ENCODE assay signal across 12 cellular contexts in the genomic region with DNA sequence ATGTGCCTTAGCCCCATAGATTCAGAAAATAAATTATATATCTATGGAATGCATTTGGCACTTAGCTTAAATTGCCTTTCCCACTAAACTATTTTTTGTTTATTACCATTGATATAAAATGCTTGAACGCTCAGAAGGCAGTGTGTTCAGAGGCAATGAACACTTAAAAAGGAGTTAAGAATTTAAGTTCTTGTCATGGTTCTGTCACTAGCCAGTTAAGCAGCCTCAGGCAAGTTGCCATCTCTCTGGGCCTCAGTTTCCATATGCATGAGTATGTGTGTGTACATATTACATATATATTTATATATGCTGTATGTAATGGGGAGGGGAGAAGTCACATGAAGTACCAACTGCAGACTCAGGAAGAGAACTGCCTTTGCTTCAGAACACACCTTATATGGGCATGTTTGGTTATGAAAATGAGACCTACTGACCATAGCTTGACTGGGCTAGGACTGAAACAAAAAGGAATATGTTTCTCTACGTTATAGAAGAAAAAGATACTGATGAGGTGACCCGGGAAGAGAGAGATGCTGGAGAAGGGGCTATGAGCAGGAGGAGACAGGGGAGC.
DNase-seq lines count a peak whose midpoint lies in the region; ATAC-seq and TF ChIP-seq lines count a peak whose summit lies in the region.
"Had no signal": no experiment of that assay in that cellular context is flagged by ENCODE, and none has a peak within 500 bp of the region (broad histone marks: within the 10 kb centered on the region; RNA-seq: fewer than 3 reads in every experiment).

No MANE protein-coding gene starts in this region.

- H3K79me1 ChIP-seq in IMR-90 (ENCODE audit: low read depth in 1 of 2, low read length in 2 of 2) (peaks cover 0 to 7% of the 10 kb centered on the region in 2 experiments; a peak in 2 of 4 replicates), mesenchymal stem cell (replicated peaks; ENCODE audit: low read length, poor library complexity, severe bottlenecking) (no peaks in the 10 kb centered on the region)

- H3K4me1 ChIP-seq in IMR-90 (ENCODE audit: control insufficient read depth, insufficient read depth, low read length) (peaks cover 28% of the 10 kb centered on the region), mesenchymal stem cell (ENCODE audit: control insufficient read depth, insufficient read depth, low read depth, low read length) (peaks cover 2% of the 10 kb centered on the region), lower lobe of right lung (no peaks in the 10 kb centered on the region)

- H3K36me3 ChIP-seq in IMR-90 (ENCODE audit: control insufficient read depth, insufficient read depth, low read length), result no peaks in the 10 kb centered on the region
- H3K36me3 ChIP-seq in mesenchymal stem cell (ENCODE audit: control insufficient read depth in 1 of 2, insufficient read depth in 2 of 2, low read depth in 1 of 2, low read length in 2 of 2), result no peaks in the 10 kb centered on the region
- H3K36me3 ChIP-seq in lower lobe of right lung, result no peaks in the 10 kb centered on the region
- H3K36me3 ChIP-seq: left lung, thoracic aorta had no signal

- H3K4me3 ChIP-seq in IMR-90 (ENCODE audit: insufficient read depth, low read depth, low read length), result no peak overlapping the region
- no peak overlapping the region for H3K4me3 ChIP-seq in mesenchymal stem cell (ENCODE audit: insufficient read depth in 1 of 2, low read depth in 1 of 2, low read length in 2 of 2)
- H3K4me3 ChIP-seq in lower lobe of right lung, result no peak overlapping the region
- H3K4me3 ChIP-seq: left lung, thoracic aorta had no signal

- H2BK5ac ChIP-seq in IMR-90 (ENCODE audit: low read depth, low read length, poor library complexity, severe bottlenecking) (peak overlapping the region; percentile 84), mesenchymal stem cell (ENCODE audit: low read depth, low read length, poor library complexity, severe bottlenecking) (no peak overlapping the region)

- no peak overlapping the region for H3K4me2 ChIP-seq in IMR-90 (ENCODE audit: low read depth, low read length)
- no peak overlapping the region for H3K4me2 ChIP-seq in mesenchymal stem cell (ENCODE audit: low read length, poor library complexity, severe bottlenecking)

- H2AK5ac ChIP-seq in IMR-90 (ENCODE audit: low read depth, low read length) (peak overlapping the region; percentile 37; the same call in 1 of the 2 replicates), mesenchymal stem cell (ENCODE audit: low read length, severe bottlenecking) (no peak overlapping the region)

- TF ChIP-seq RAD21 in IMR-90 (IDR thresholded peaks at IDR 0.05; ENCODE audit: low read length), result no peak

- POLR2A ChIA-PET in IMR-90 (lab: Charles Lee; ENCODE audit: unreplicated experiment), result no interaction called here

- H4K91ac ChIP-seq in IMR-90 (ENCODE audit: insufficient read depth, low read depth, low read length) (peak overlapping the region; percentile 82; the same call in 1 of the 2 replicates), mesenchymal stem cell (ENCODE audit: low read length) (no peak overlapping the region)

- intact Hi-C loops in IMR-90 (cut with micrococcal nuclease), result loop anchor here (5.0 kb wide), 2 partner anchors 63 to 258 kb away; no protein-coding TSS in a partner anchor
- intact Hi-C loops in lower lobe of right lung (cut with DNase I), result no loop called here

- no peak for TF ChIP-seq CTCF in IMR-90 (conservative IDR thresholded peaks at IDR 0.05; ENCODE audit: low read depth, low read length)
- no peak for TF ChIP-seq CTCF in lower lobe of right lung (IDR thresholded peaks at IDR 0.05)

- H3K18ac ChIP-seq in IMR-90 (ENCODE audit: low read depth, low read length) (peak overlapping the region; percentile 99), mesenchymal stem cell (ENCODE audit: low read depth in 1 of 2, low read length in 2 of 2) (no peak overlapping the region)

- peak overlapping the region; percentile 35; the same call in 1 of the 2 replicates for H3K56ac ChIP-seq in IMR-90 (ENCODE audit: extremely low read depth, insufficient read depth, low read length)

- H3K14ac ChIP-seq in IMR-90 (replicated peaks; ENCODE audit: low read depth, low read length), result peak overlapping the region; percentile 93
- no peak overlapping the region for H3K14ac ChIP-seq in mesenchymal stem cell (ENCODE audit: low read length in 2 of 2)

- H2BK15ac ChIP-seq in IMR-90 (ENCODE audit: low read depth, low read length) (peak overlapping the region; percentile 69; the same call in 2 of the 3 replicates), mesenchymal stem cell (ENCODE audit: low read depth, poor library complexity, severe bottlenecking) (no peak overlapping the region)

- H4K5ac ChIP-seq in IMR-90 (ENCODE audit: low read depth, low read length), result peak overlapping the region; percentile 91

- H3K23ac ChIP-seq in IMR-90 (ENCODE audit: low read depth, low read length) (peak overlapping the region; percentile 72; the same call in 1 of the 2 replicates), mesenchymal stem cell (ENCODE audit: low read length in 2 of 2) (no peak overlapping the region)

- H3K27ac ChIP-seq in IMR-90 (ENCODE audit: insufficient read depth, low read length) (peak overlapping the region; percentile 63), mesenchymal stem cell (ENCODE audit: low read length, poor library complexity, severe bottlenecking) (no peak overlapping the region), lower lobe of right lung (no peak overlapping the region)
- H3K27ac ChIP-seq: left lung, thoracic aorta had no signal

- H3K9ac ChIP-seq in IMR-90 (ENCODE audit: low read depth, low read length) (peak overlapping the region; percentile 46; the same call in 1 of the 2 replicates), mesenchymal stem cell (ENCODE audit: low read length) (peak overlapping the region; percentile 34)

- in situ Hi-C loops in IMR-90 (cut with MboI; ENCODE audit: low sequenced_read_pairs), result no loop called here

- H3K9me1 ChIP-seq in IMR-90 (ENCODE audit: insufficient read depth, low read length), result peaks cover 9% of the 10 kb centered on the region

- CTCF ChIA-PET in IMR-90 (lab: Yijun Ruan, JAX), result no interaction called here

- H3K27me3 ChIP-seq in IMR-90 (ENCODE audit: control insufficient read depth, insufficient read depth, low read length), result no peaks in the 10 kb centered on the region
- H3K27me3 ChIP-seq in mesenchymal stem cell (ENCODE audit: control insufficient read depth in 1 of 2, insufficient read depth in 1 of 2, low read length in 2 of 2), result no peaks in the 10 kb centered on the region
- H3K27me3 ChIP-seq in lower lobe of right lung (ENCODE audit: low read depth), result no peaks in the 10 kb centered on the region
- H3K27me3 ChIP-seq: left lung had no signal

- peak overlapping the region; percentile 93 for H2BK120ac ChIP-seq in IMR-90 (ENCODE audit: low read depth, low read length)
- no peak overlapping the region for H2BK120ac ChIP-seq in mesenchymal stem cell (ENCODE audit: low read depth, low read length)

- no peaks in the 10 kb centered on the region for H4K20me1 ChIP-seq in IMR-90 (ENCODE audit: insufficient read depth, low read length)

- H4K8ac ChIP-seq in IMR-90 (ENCODE audit: low read depth in 2 of 2, low read length in 2 of 2) (peak overlapping the region; percentile 10 to 84), mesenchymal stem cell (ENCODE audit: low read length) (no peak overlapping the region)

- peak; percentile 55 for ATAC-seq in GM18868 (IDR thresholded peaks at IDR 0.05; ENCODE audit: unreplicated experiment)
- ATAC-seq in HG02610 (IDR thresholded peaks at IDR 0.05; ENCODE audit: unreplicated experiment), result peak; percentile 41
- ATAC-seq in IMR-90 (ENCODE audit: low read depth), result peak; percentile 65
- ATAC-seq in lower lobe of right lung, result no peak
- ATAC-seq: left lung had no signal

- no TSS peak for BruUV-seq in IMR-90 (replicated peaks; lab: Mats Ljungman, UMichigan)

- H2AFZ ChIP-seq in IMR-90 (replicated peaks; ENCODE audit: low read length, poor library complexity) (no peak overlapping the region), mesenchymal stem cell (ENCODE audit: low read depth, low read length) (no peak overlapping the region)

- peak overlapping the region; percentile 96 for H2BK20ac ChIP-seq in IMR-90 (ENCODE audit: low read depth, low read length)

- TF ChIP-seq POLR2A in IMR-90 (IDR thresholded peaks at IDR 0.05; ENCODE audit: low read depth, low read length), result no peak

- peak; percentile 54 for DNase-seq in IMR-90
- DNase-seq in mesenchymal stem cell, result no peak
- DNase-seq in UCSD-AML1 (lab: John Stamatoyannopoulos, UW; ENCODE audit: unreplicated experiment), result no peak
- no peak for DNase-seq in amygdala (lab: John Stamatoyannopoulos, UW)
- DNase-seq in lower lobe of right lung, result no peak
- no peak for DNase-seq in inferior parietal cortex (ENCODE audit: extremely low spot score)
- DNase-seq: activated gamma-delta T cell treated with Interleukin-2 at 50 U/mL for 16 hours, DND-41, left lung had no signal

- dilution Hi-C loops in IMR-90 (cut with HindIII; ENCODE audit: low sequenced_read_pairs, unreplicated experiment), result no loop called here

- H3K4ac ChIP-seq in IMR-90 (ENCODE audit: low read depth, low read length), result peak overlapping the region; percentile 81; the same call in 1 of the 2 replicates
- H3K4ac ChIP-seq in mesenchymal stem cell (ENCODE audit: low read depth in 1 of 2, low read length in 2 of 2), result no peak overlapping the region

- no peaks in the 10 kb centered on the region for H3K9me3 ChIP-seq in IMR-90 (ENCODE audit: control insufficient read depth, insufficient read depth, low read length)
- H3K9me3 ChIP-seq in mesenchymal stem cell (ENCODE audit: control insufficient read depth, low read length), result no peaks in the 10 kb centered on the region
- no peaks in the 10 kb centered on the region for H3K9me3 ChIP-seq in lower lobe of right lung
- H3K9me3 ChIP-seq: left lung, thoracic aorta had no signal

- H2BK12ac ChIP-seq in mesenchymal stem cell (ENCODE audit: low read length in 2 of 2), result no peak overlapping the region

- WGBS in IMR-90 (ENCODE audit: extremely low coverage in 2 of 2, insufficient read length in 1 of 2), 2 experiments, result 35% methylated on average over 2 of the region's 3 CpGs; no CpG with 5 or more reads in 1 of the 2 experiments
- WGBS in mesenchymal stem cell, result 87% methylated on average over 3 of the region's 3 CpGs

- no peak overlapping the region for H2AK9ac ChIP-seq in IMR-90 (replicated peaks; ENCODE audit: low read depth, low read length, poor library complexity)

TF ChIP-seq in IMR-90, 13 proteins besides CTCF, POLR2A, EP300 and RAD21 (continues in another document):
- TF ChIP-seq SMC3 (IDR thresholded peaks at IDR 0.05; ENCODE audit: low read depth, low read length) (no peak), MXI1 (IDR thresholded peaks at IDR 0.05; ENCODE audit: borderline replicate concordance, low read depth, low read length) (no peak)
- TF ChIP-seq, protein P1, sequence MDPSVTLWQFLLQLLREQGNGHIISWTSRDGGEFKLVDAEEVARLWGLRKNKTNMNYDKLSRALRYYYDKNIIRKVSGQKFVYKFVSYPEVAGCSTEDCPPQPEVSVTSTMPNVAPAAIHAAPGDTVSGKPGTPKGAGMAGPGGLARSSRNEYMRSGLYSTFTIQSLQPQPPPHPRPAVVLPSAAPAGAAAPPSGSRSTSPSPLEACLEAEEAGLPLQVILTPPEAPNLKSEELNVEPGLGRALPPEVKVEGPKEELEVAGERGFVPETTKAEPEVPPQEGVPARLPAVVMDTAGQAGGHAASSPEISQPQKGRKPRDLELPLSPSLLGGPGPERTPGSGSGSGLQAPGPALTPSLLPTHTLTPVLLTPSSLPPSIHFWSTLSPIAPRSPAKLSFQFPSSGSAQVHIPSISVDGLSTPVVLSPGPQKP (IDR thresholded peaks at IDR 0.05; ENCODE audit: borderline replicate concordance, low read depth, low read length), result no peak

Comparison
In these comparisons a context has a peak if more than half of its experiments do, and no peak if none do; other contexts are left out.
1. ATAC-seq: peak in GM18868 (single experiment), HG02610 (single experiment) and IMR-90 (single experiment); none in lower lobe of right lung (0 of 2).